ENCODE assay signal across 8 cellular contexts in genomic region chr1:2234762-2235113, GRCh38. TPM values are rescaled to one million over a fixed set of nuclear protein-coding genes. Genes with fewer than 3 reads are reported as not detected.
DNase-seq lines count a peak whose midpoint lies in the region; ATAC-seq and TF ChIP-seq lines count a peak whose summit lies in the region.

No MANE protein-coding gene starts in this region.

- intact Hi-C loops in activated CD4-positive, alpha-beta T cell treated with anti-CD3 and anti-CD28 coated beads, Interleukin-2, amount 10 ng/mL, durations not matched to agents 24 days and 14 days (cut with micrococcal nuclease) = loop anchor here (1.0 kb wide), 1 partner anchor 21 kb away; no protein-coding TSS in a partner anchor

- H3K27me3 ChIP-seq in lung (ENCODE audit: control insufficient read depth, insufficient read depth) (no peaks in the 10 kb centered on the region), thoracic aorta (replicated peaks; ENCODE audit: insufficient read depth) (no peaks in the 10 kb centered on the region)

- DNase-seq in activated CD4-positive, alpha-beta T cell treated with anti-CD3 and anti-CD28 coated beads, Interleukin-2, amount 10 ng/mL, durations not matched to agents 24 days and 14 days = peak; percentile 78
- no peak for DNase-seq in activated CD4-positive, alpha-beta T cell treated with anti-CD3 and anti-CD28 coated beads for 48 hours
- no peak for DNase-seq in lung (ENCODE audit: low spot score)
- DNase-seq in thoracic aorta (ENCODE audit: low spot score) = no peak
- DNase-seq in NCI-H2196 (lab: John Stamatoyannopoulos, UW; ENCODE audit: unreplicated experiment) = no peak
- DNase-seq in DMS53 treated with DMSO at 0.1 percent for 48 hours (lab: John Stamatoyannopoulos, UW; ENCODE audit: unreplicated experiment) = no peak

- peak overlapping the region; percentile 88 for H3K27ac Mint-ChIP-seq in activated CD4-positive, alpha-beta T cell treated with anti-CD3 and anti-CD28 coated beads, Interleukin-2, amount 10 ng/mL, durations not matched to agents 24 days and 14 days
- H3K27ac Mint-ChIP-seq in brain = peak overlapping the region in 4 of 5 experiments; percentile 67 to 94 (median 85)

- TF ChIP-seq CTCF in brain (conservative IDR thresholded peaks at IDR 0.05) (no peak), lung (IDR thresholded peaks at IDR 0.05; ENCODE audit: control extremely low read depth, extremely low read depth) (no peak), thoracic aorta (IDR thresholded peaks at IDR 0.05) (no peak)

- peaks cover 63% of the 10 kb centered on the region for H3K4me1 Mint-ChIP-seq in activated CD4-positive, alpha-beta T cell treated with anti-CD3 and anti-CD28 coated beads, Interleukin-2, amount 10 ng/mL, durations not matched to agents 24 days and 14 days
- peaks cover 89% of the 10 kb centered on the region for H3K4me1 Mint-ChIP-seq in brain

- H3K4me3 Mint-ChIP-seq in activated CD4-positive, alpha-beta T cell treated with anti-CD3 and anti-CD28 coated beads, Interleukin-2, amount 10 ng/mL, durations not matched to agents 24 days and 14 days = peak overlapping the region; percentile 93
- H3K4me3 Mint-ChIP-seq in brain = peak overlapping the region; percentile 67 to 89 (median 72)

- H3K27me3 Mint-ChIP-seq in activated CD4-positive, alpha-beta T cell treated with anti-CD3 and anti-CD28 coated beads, Interleukin-2, amount 10 ng/mL, durations not matched to agents 24 days and 14 days = no peaks in the 10 kb centered on the region
- peaks cover 14% of the 10 kb centered on the region for H3K27me3 Mint-ChIP-seq in brain

- ATAC-seq in lung (ENCODE audit: insufficient read depth, low FRiP score) (peak; percentile 8), thoracic aorta (ENCODE audit: insufficient number of reproducible peaks, low FRiP score, low read depth) (no peak), HG03442 (IDR thresholded peaks at IDR 0.05; ENCODE audit: unreplicated experiment) (no peak)

- no peaks in the 10 kb centered on the region for H3K9me3 Mint-ChIP-seq in activated CD4-positive, alpha-beta T cell treated with anti-CD3 and anti-CD28 coated beads, Interleukin-2, amount 10 ng/mL, durations not matched to agents 24 days and 14 days
- H3K9me3 Mint-ChIP-seq in brain = no peaks in the 10 kb centered on the region

- H3K36me3 Mint-ChIP-seq in activated CD4-positive, alpha-beta T cell treated with anti-CD3 and anti-CD28 coated beads, Interleukin-2, amount 10 ng/mL, durations not matched to agents 24 days and 14 days (ENCODE audit: low read depth) = peaks cover 19% of the 10 kb centered on the region
- peaks cover 10% of the 10 kb centered on the region for H3K36me3 Mint-ChIP-seq in brain

- 13 to 15% methylated on average over 4 of the region's 4 CpGs for WGBS in lung, 2 donors

- H3K27ac ChIP-seq in lung (ENCODE audit: low read depth in 1 of 2, low read length in 1 of 2) (peak overlapping the region in 1 of 2 donors; percentile 81), thoracic aorta (peak overlapping the region; percentile 88 to 89)

- H3K4me1 ChIP-seq in lung (ENCODE audit: control insufficient read depth in 2 of 2, insufficient read depth in 2 of 2, low read length in 2 of 2) (peaks cover 22 to 69% of the 10 kb centered on the region in 2 donors), thoracic aorta (ENCODE audit: control insufficient read depth in 1 of 2, low read depth in 2 of 2) (peaks cover 71 to 75% of the 10 kb centered on the region in 2 donors)

- no peaks in the 10 kb centered on the region for H3K36me3 ChIP-seq in lung (ENCODE audit: control insufficient read depth in 2 of 2, insufficient read depth in 2 of 2, low read length in 2 of 2)
- no peaks in the 10 kb centered on the region for H3K36me3 ChIP-seq in thoracic aorta

- H3K4me3 ChIP-seq in lung (no peak overlapping the region), thoracic aorta (peak overlapping the region; percentile 84)

- H3K9me3 ChIP-seq in lung (ENCODE audit: control insufficient read depth in 2 of 2, insufficient read depth in 1 of 2, low read length in 1 of 2) = no peaks in the 10 kb centered on the region
- H3K9me3 ChIP-seq in thoracic aorta = no peaks in the 10 kb centered on the region

RNA-seq across cellular contexts. Expression of gene SKI, which starts 6.6 kb away (rescaled TPM):
- 40.7 and 41.1 TPM in 2 replicates for total RNA-seq in activated CD4-positive, alpha-beta T cell treated with anti-CD3 and anti-CD28 coated beads, Interleukin-2, amount 10 ng/mL, durations not matched to agents 24 days and 14 days
- polyA plus RNA-seq in brain (ENCODE audit: insufficient read depth, low read depth, low replicate concordance) (48.5 TPM), lung (10 to 100 TPM; 17.1 to 33.8 TPM)
- total RNA-seq in lung (10 to 100 TPM; 47.7 to 90.7 TPM), thoracic aorta (100 to 1,000 TPM; 135 to 138 TPM)

RNA-seq across cellular contexts. Expression of gene FAAP20, which starts 40.2 kb away (rescaled TPM):
- total RNA-seq in activated CD4-positive, alpha-beta T cell treated with anti-CD3 and anti-CD28 coated beads, Interleukin-2, amount 10 ng/mL, durations not matched to agents 24 days and 14 days = 55.8 and 60.3 TPM in 2 replicates
- 112 TPM for polyA plus RNA-seq in brain (ENCODE audit: insufficient read depth, low read depth, low replicate concordance)
- 10 to 100 TPM; 16.8 to 71.6 TPM for total RNA-seq in lung
- 10 to 100 TPM; 65.2 to 87.9 TPM for polyA plus RNA-seq in lung
- 10 to 100 TPM; 29.1 to 52.6 TPM for total RNA-seq in thoracic aorta
